In genomic region chr6:35643162-35643535, GRCh38 we compare ENCODE assay signal across 1 cellular context.
TF ChIP-seq lines count a peak whose summit lies in the region.

No MANE protein-coding gene starts in this region.

TF ChIP-seq in HepG2, 621 proteins besides CTCF, POLR2A, EP300 and RAD21:
- TF ChIP-seq ZNF629 (CRISPR knock-in tag; conservative IDR thresholded peaks at IDR 0.05) = 0 out of 2 replicates have a peak, but pooled peaks have one; percentile 41
- 0 out of 4 replicates have a peak, but pooled peaks of 1 of the 2 experiments have one; percentile 12 for TF ChIP-seq MAFK (conservative IDR thresholded peaks at IDR 0.05 in 1 of 2, IDR thresholded peaks at IDR 0.05 in 1 of 2; ENCODE audit: low read length in 2 of 2)
- no peak for TF ChIP-seq CHCHD3 (CRISPR knock-in tag; IDR thresholded peaks at IDR 0.05)
